10 cellular contexts compared by ENCODE assay signal in genomic region chr13:50131998-50132936, GRCh38.
DNase-seq lines count a peak whose midpoint lies in the region; ATAC-seq and TF ChIP-seq lines count a peak whose summit lies in the region.
"Had no signal": no experiment of that assay in that cellular context is flagged by ENCODE, and none has a peak within 500 bp of the region (broad histone marks: within the 10 kb centered on the region; RNA-seq: fewer than 3 reads in every experiment).

No MANE protein-coding gene starts in this region.

- H3K9me3 ChIP-seq in DOHH2 (ENCODE audit: control insufficient read depth, insufficient read depth, low read length) (no peaks in the 10 kb centered on the region), T-helper 17 cell (ENCODE audit: control insufficient read depth, low read length, poor library complexity, severe bottlenecking) (no peaks in the 10 kb centered on the region)

- peaks cover 14% of the 10 kb centered on the region for H3K79me2 ChIP-seq in DOHH2 (ENCODE audit: control insufficient read depth, low read length)

- no peaks in the 10 kb centered on the region for H3K9me3 Mint-ChIP-seq in nephron

- peaks cover 48% of the 10 kb centered on the region for H3K4me1 ChIP-seq in DOHH2 (ENCODE audit: control insufficient read depth, low read length)

- peaks cover 15% of the 10 kb centered on the region for H3K27me3 ChIP-seq in DOHH2 (ENCODE audit: control insufficient read depth, low read length)
- H3K27me3 ChIP-seq: brain microvascular endothelial cell had no signal

- H3K4me1 Mint-ChIP-seq in T-helper 17 cell (peaks cover 29% of the 10 kb centered on the region), nephron (peaks cover 45% of the 10 kb centered on the region)

- peaks cover 17% of the 10 kb centered on the region for H3F3A ChIP-seq in DOHH2 (ENCODE audit: control insufficient read depth, insufficient read depth)

- peak overlapping the region; percentile 82 for H3K4me3 Mint-ChIP-seq in T-helper 17 cell
- H3K4me3 Mint-ChIP-seq in nephron = peak overlapping the region; percentile 72 to 82 (median 77)

- peaks cover 45% of the 10 kb centered on the region for H3K27me3 Mint-ChIP-seq in T-helper 17 cell
- peaks cover 95% of the 10 kb centered on the region for H3K27me3 Mint-ChIP-seq in nephron (ENCODE audit: low read depth)

- H3K27ac ChIP-seq in DOHH2 (ENCODE audit: low read depth, low read length) = peak overlapping the region; percentile 78
- no peak overlapping the region for H3K27ac ChIP-seq in RWPE1
- H3K27ac ChIP-seq: brain microvascular endothelial cell had no signal

- H3K27ac Mint-ChIP-seq in T-helper 17 cell (peak overlapping the region; percentile 96), nephron (peak overlapping the region in 2 of 3 experiments; percentile 50 to 70)

- H3K36me3 ChIP-seq in DOHH2 (ENCODE audit: control insufficient read depth, low read length) = no peaks in the 10 kb centered on the region
- H3K36me3 ChIP-seq: brain microvascular endothelial cell had no signal

- no peaks in the 10 kb centered on the region for H4K20me1 ChIP-seq in DOHH2 (ENCODE audit: control insufficient read depth, insufficient read depth, low read depth, low read length)

- peak overlapping the region; percentile 96 for H3K4me2 ChIP-seq in DOHH2 (ENCODE audit: low read length)

- CTCF ChIA-PET in RWPE1 (lab: Yijun Ruan, JAX) = interaction anchor here (0.6 kb wide), 1 partner anchor 43 kb away, joined by 3 read pairs; no protein-coding TSS in a partner anchor

- peak overlapping the region; percentile 87 for H3K4me3 ChIP-seq in DOHH2 (ENCODE audit: low read length)

- TF ChIP-seq CTCF in DOHH2 (IDR thresholded peaks at IDR 0.05; ENCODE audit: low read depth, low read length, poor library complexity, severe bottlenecking) (no peak), nephron (IDR thresholded peaks at IDR 0.05; ENCODE audit: unreplicated experiment in 3 of 3) (no peak), RWPE1 (conservative IDR thresholded peaks at IDR 0.05; ENCODE audit: low read depth) (no peak)

- peak in 2 of 3 donors; percentile 5 to 21 for DNase-seq in T-helper 17 cell
- DNase-seq in astrocyte of the hippocampus (ENCODE audit: low read depth, low spot score) = peak; percentile 26
- DNase-seq in NCI-H1105 treated with DMSO at 0.1 percent for 48 hours (lab: John Stamatoyannopoulos, UW) = no peak
- no peak for DNase-seq in NCI-H524 (lab: John Stamatoyannopoulos, UW)
- DNase-seq in RWPE1 (ENCODE audit: low spot score) = no peak
- DNase-seq: brain microvascular endothelial cell, GOT3 had no signal

- H3K36me3 Mint-ChIP-seq in T-helper 17 cell (ENCODE audit: low read depth) = peaks cover 3% of the 10 kb centered on the region
- H3K36me3 Mint-ChIP-seq in nephron (ENCODE audit: low read depth) = no peaks in the 10 kb centered on the region

- no peaks in the 10 kb centered on the region for H3K9me2 ChIP-seq in DOHH2 (replicated peaks; ENCODE audit: control insufficient read depth, low read length)

- peak; percentile 17 for ATAC-seq in T-helper 17 cell
- no peak for ATAC-seq in GM18517 (IDR thresholded peaks at IDR 0.05; ENCODE audit: unreplicated experiment)

- POLR2A ChIA-PET in RWPE1 (lab: Yijun Ruan, JAX; ENCODE audit: low non-redundant PET) = no interaction called here

Comparison
In these comparisons a context has a peak if more than half of its experiments do, and no peak if none do; other contexts are left out.
1. DNase-seq: peak in T-helper 17 cell (2 of 3) and astrocyte of the hippocampus (single experiment); none in NCI-H1105 treated with DMSO at 0.1 percent for 48 hours (single experiment), NCI-H524 (0 of 2) and RWPE1 (single experiment).